ENCODE assay signal across 8 cellular contexts in genomic region chr3:112814256-112814655, GRCh38. TPM values are rescaled to one million over a fixed set of nuclear protein-coding genes. Genes with fewer than 3 reads are reported as not detected.
A peak's percentile ranks its signal among the peaks of the same experiment; 100 is the strongest.
DNase-seq lines count a peak whose midpoint lies in the region; ATAC-seq, FAIRE-seq and TF ChIP-seq lines count a peak whose summit lies in the region.

No MANE protein-coding gene starts in this region.

- in situ Hi-C loops in K562 (cut with MboI): no loop called here

- CTCF ChIA-PET in K562 (lab: Yijun Ruan, JAX; ENCODE audit: low intra/inter-chr PET ratio): interaction anchor here (1.2 to 1.6 kb wide), 3 partner anchors 80 to 173 kb away, joined by 3 to 9 read pairs (median 5); partner anchors contain the start of gene CCDC80

- H3K9me3 ChIP-seq in K562 (replicated peaks; ENCODE audit: control insufficient read depth, insufficient read depth, low read depth, low read length): 0 out of 2 replicates have a peak, but pooled peaks cover 2% of the 10 kb centered on the region

- no peak overlapping the region for H3K4me2 ChIP-seq in K562 (ENCODE audit: insufficient read depth, low read length)

- no peaks in the 10 kb centered on the region for H3K36me3 ChIP-seq in K562 (ENCODE audit: control insufficient read depth, insufficient read depth, low read length)

- H3K79me2 ChIP-seq in K562 (ENCODE audit: control insufficient read depth, insufficient read depth, low read length): no peaks in the 10 kb centered on the region

- ATAC-seq in K562: peak; percentile 65
- ATAC-seq in GM18502 (IDR thresholded peaks at IDR 0.05; ENCODE audit: poor library complexity, unreplicated experiment): no peak
- ATAC-seq in HG02885 (IDR thresholded peaks at IDR 0.05; ENCODE audit: poor library complexity, unreplicated experiment): no peak
- ATAC-seq in GM18511 (IDR thresholded peaks at IDR 0.05; ENCODE audit: unreplicated experiment): no peak

- no peak overlapping the region for H3K4me3 ChIP-seq in Jurkat, Clone E6-1 (ENCODE audit: low read length)
- H3K4me3 ChIP-seq in K562: no peak overlapping the region

- POLR2A ChIA-PET in K562 (lab: Yijun Ruan, JAX): no interaction called here

- no TSS peak for BruUV-seq in K562 (replicated peaks; lab: Mats Ljungman, UMichigan)

- H3K9ac ChIP-seq in K562 (ENCODE audit: insufficient read depth in 1 of 2, low read depth in 2 of 2, low read length in 2 of 2): no peak overlapping the region

- peaks cover 4 to 27% of the 10 kb centered on the region in 2 experiments for H3K4me1 ChIP-seq in K562 (replicated peaks in 1 of 2; ENCODE audit: control insufficient read depth in 2 of 2, insufficient read depth in 2 of 2, low read length in 2 of 2)

- no peak overlapping the region for H3K27ac ChIP-seq in K562 (ENCODE audit: extremely low read depth, low read depth, low read length)

- WGBS in K562 (ENCODE audit: insufficient coverage, low coverage, missing lambda C conversion rate): 24% methylated on average over 2 of the region's 2 CpGs

- DNase-seq in CD1c-positive myeloid dendritic cell (ENCODE audit: extremely low spot score) (peak; percentile 64), K562 (ENCODE audit: extremely low read depth in 1 of 4, low spot score in 3 of 4) (peak in 1 of 4 experiments; percentile 19), lung microvascular endothelial cell (ENCODE audit: low read depth in 2 of 2) (peak; percentile 49 to 53)
- peak; percentile 25 for DNase-seq in Jurkat, Clone E6-1 (ENCODE audit: low read depth, low spot score)
- DNase-seq in activated CD8-positive, alpha-beta memory T cell treated with anti-CD3 and anti-CD28 coated beads, Interleukin-2, amount 50 U/mL, for 48 hours: no peak

- peak; percentile 35 to 62; a peak in 3 of 4 replicates for TF ChIP-seq RAD21 in K562 (CRISPR knock-in tag; conservative IDR thresholded peaks at IDR 0.05 in 1 of 2, IDR thresholded peaks at IDR 0.05 in 1 of 2)

- TF ChIP-seq EP300 in K562 (IDR thresholded peaks at IDR 0.05; ENCODE audit: low read length): no peak

- no peaks in the 10 kb centered on the region for H3K27me3 ChIP-seq in K562 (ENCODE audit: control insufficient read depth in 2 of 2, insufficient read depth in 2 of 2, low read length in 2 of 2)

- peak in 2 of 3 experiments; percentile 11 to 44; a peak in 2 of 6 replicates for TF ChIP-seq CTCF in K562 (IDR thresholded peaks at IDR 0.05 in 2 of 3, conservative IDR thresholded peaks at IDR 0.05 in 1 of 3; ENCODE audit: insufficient read depth in 2 of 3, low read depth in 1 of 3, low read length in 3 of 3)

- no peak overlapping the region for H2AFZ ChIP-seq in K562 (ENCODE audit: low read depth, low read length)

- no peak for TF ChIP-seq POLR2A in K562 (conservative IDR thresholded peaks at IDR 0.05)

- no peaks in the 10 kb centered on the region for H4K20me1 ChIP-seq in K562 (replicated peaks; ENCODE audit: control insufficient read depth, insufficient read depth, low read length)

- intact Hi-C loops in K562 (cut with micrococcal nuclease): loop anchor here (1.0 to 5.0 kb wide), 4 partner anchors 157 to 232 kb away; partner anchors contain the start of gene CD200R1

- no peaks in the 10 kb centered on the region for H3K9me1 ChIP-seq in K562 (ENCODE audit: control insufficient read depth, insufficient read depth, low read length)

- FAIRE-seq in K562 (lab: Jason Lieb, UNC): no peak

TF ChIP-seq in K562, 482 proteins besides CTCF, POLR2A, EP300 and RAD21:
- TF ChIP-seq CEBPZ (IDR thresholded peaks at IDR 0.05; ENCODE audit: borderline replicate concordance, low read depth, low read length) (no peak), ZNF12 (CRISPR knock-in tag; IDR thresholded peaks at IDR 0.05) (no peak), CREB3 (tag; conservative IDR thresholded peaks at IDR 0.05; ENCODE audit: low read depth) (no peak), XRCC5 (IDR thresholded peaks at IDR 0.05; ENCODE audit: low read depth, low read length) (no peak), PHB2 (IDR thresholded peaks at IDR 0.05; ENCODE audit: low read depth) (no peak), ETS2 (tag; IDR thresholded peaks at IDR 0.05; ENCODE audit: borderline replicate concordance, poor library complexity, severe bottlenecking) (no peak), ZFP1 (CRISPR knock-in tag; IDR thresholded peaks at IDR 0.05) (no peak), ZNF668 (CRISPR knock-in tag; IDR thresholded peaks at IDR 0.05) (no peak), TRIM24 (IDR thresholded peaks at IDR 0.05) (no peak), SLC30A9 (CRISPR knock-in tag; IDR thresholded peaks at IDR 0.05) (no peak), HSF4 (CRISPR knock-in tag; IDR thresholded peaks at IDR 0.05; ENCODE audit: borderline replicate concordance) (no peak)
TF ChIP-seq in K562: peak in this region for 0.

RNA-seq across cellular contexts. Expression of gene CD200R1L, which starts 32.4 kb away (rescaled TPM):
- not detected for polyA plus RNA-seq in Jurkat, Clone E6-1 (2012; ENCODE audit: insufficient read depth, insufficient read length)
- not detected in 2 replicates for total RNA-seq in K562 (2011; cell fraction: chromatin; rRNA removed; ENCODE audit: low replicate concordance)
- total RNA-seq in K562 (2011; cell fraction: nucleolus; rRNA removed): not detected in 2 replicates
- not detected in 2 replicates for total RNA-seq in K562 (2011; cell fraction: nucleoplasm; rRNA removed)
- total RNA-seq in K562 (2014; rRNA removed): not detected in 2 replicates
- not detected in 2 replicates for total RNA-seq in K562 (2014; rRNA removed; fragmentation: Illumina TruSeq; extraction: Trizol)
- total RNA-seq in K562 (2015; rRNA removed; fragmentation: Illumina TruSeq; extraction: Trizol): not detected in 2 replicates
- not detected in 2 replicates for total RNA-seq in K562 (2021)
- not detected in 2 replicates for polyA plus RNA-seq in K562 (2011; rRNA removed)
- not detected in 2 replicates for polyA plus RNA-seq in K562 (2011; cell fraction: cytosol; rRNA removed)
- polyA plus RNA-seq in K562 (2011; cell fraction: nucleus; rRNA removed): not detected in 2 replicates
- polyA plus RNA-seq in K562 (2012): 0.10 TPM in 1 of 2 replicates, not detected in the other
- not detected in 2 replicates for polyA plus RNA-seq in K562 (2014; fragmentation: Illumina TruSeq; extraction: Trizol)
- not detected for polyA plus RNA-seq in K562 (2014; fragmentation: Nextera tagmentation; extraction: Ambion mirVana)
- polyA plus RNA-seq in K562 (2014; rRNA removed): not detected in 2 replicates
- not detected in 2 replicates for polyA minus RNA-seq in K562 (2011; rRNA and poly(A)+ RNA removed)
- not detected in 2 replicates for polyA minus RNA-seq in K562 (2011; cell fraction: cytosol; rRNA and poly(A)+ RNA removed)
- polyA minus RNA-seq in K562 (2011; cell fraction: nucleus; rRNA and poly(A)+ RNA removed): not detected in 2 replicates
- total RNA-seq in lung microvascular endothelial cell: not detected in 2 replicates
